ENCODE assay signal across 8 cellular contexts in genomic region chr7:158818325-158819213, GRCh38. TPM values are rescaled to one million over a fixed set of nuclear protein-coding genes. Genes with fewer than 3 reads are reported as not detected.
DNase-seq lines count a peak whose midpoint lies in the region; ATAC-seq, FAIRE-seq and TF ChIP-seq lines count a peak whose summit lies in the region.

No MANE protein-coding gene starts in this region.

- TF ChIP-seq RAD21 in A549 (conservative IDR thresholded peaks at IDR 0.05 in 1 of 2, IDR thresholded peaks at IDR 0.05 in 1 of 2): peak; percentile 40 to 55

- H3K27ac ChIP-seq in A549 (peak overlapping the region; percentile 95 to 99), esophagus muscularis mucosa (replicated peaks in 1 of 4) (peak overlapping the region; percentile 91 to 100 (median 94))

- peak overlapping the region; percentile 79 to 93 (median 88) for H3K4me3 Mint-ChIP-seq in naive thymus-derived CD8-positive, alpha-beta T cell
- peak overlapping the region; percentile 82 for H3K4me3 Mint-ChIP-seq in stimulated activated naive CD8-positive, alpha-beta T cell treated with anti-CD3 and anti-CD28 coated beads, Interleukin-15, Interleukin-2, amounts not matched to agents 100 ng/mL and 50 ng/mL, for 24 hours

- H3K36me3 ChIP-seq in NT2/D1 (ENCODE audit: insufficient read depth, insufficient read length, low read length) (no peaks in the 10 kb centered on the region), esophagus muscularis mucosa (no peaks in the 10 kb centered on the region)

- no peaks in the 10 kb centered on the region for H3K9me3 ChIP-seq in A549
- H3K9me3 ChIP-seq in NT2/D1 (ENCODE audit: insufficient read depth, low read length): no peaks in the 10 kb centered on the region
- H3K9me3 ChIP-seq in esophagus muscularis mucosa: no peaks in the 10 kb centered on the region

- H3K4me1 ChIP-seq in A549: peaks cover 68% of the 10 kb centered on the region
- peaks cover 9% of the 10 kb centered on the region for H3K4me1 ChIP-seq in NT2/D1 (ENCODE audit: insufficient read depth, insufficient read length)
- H3K4me1 ChIP-seq in esophagus muscularis mucosa: peaks cover 71 to 99% (median 93%) of the 10 kb centered on the region in 4 donors

- peaks cover 46 to 94% (median 88%) of the 10 kb centered on the region in 4 donors for H3K4me1 Mint-ChIP-seq in naive thymus-derived CD8-positive, alpha-beta T cell
- H3K4me1 Mint-ChIP-seq in stimulated activated naive CD8-positive, alpha-beta T cell treated with anti-CD3 and anti-CD28 coated beads, Interleukin-15, Interleukin-2, amounts not matched to agents 100 ng/mL and 50 ng/mL, for 24 hours (ENCODE audit: low read depth): peaks cover 95% of the 10 kb centered on the region

- H3K27me3 ChIP-seq in NT2/D1 (ENCODE audit: insufficient read depth, insufficient read length): no peaks in the 10 kb centered on the region
- no peaks in the 10 kb centered on the region for H3K27me3 ChIP-seq in esophagus muscularis mucosa

- H3K4me2 ChIP-seq in A549: peak overlapping the region; percentile 99

- POLR2A ChIA-PET in A549 (lab: Yijun Ruan, JAX): interaction anchor here (1.0 to 2.4 kb wide), 3 partner anchors 11 to 95 kb away, joined by 3 to 22 read pairs (median 3); partner anchors contain the start of gene ESYT2
- POLR2A ChIA-PET in naive thymus-derived CD8-positive, alpha-beta T cell (lab: Charles Lee): interaction anchor here (6.7 kb wide), 1 partner anchor 10 kb away, joined by 97 read pairs; the partner anchor contains the start of gene ESYT2

- no peaks in the 10 kb centered on the region for H3K9me3 Mint-ChIP-seq in naive thymus-derived CD8-positive, alpha-beta T cell
- H3K9me3 Mint-ChIP-seq in stimulated activated naive CD8-positive, alpha-beta T cell treated with anti-CD3 and anti-CD28 coated beads, Interleukin-15, Interleukin-2, amounts not matched to agents 100 ng/mL and 50 ng/mL, for 24 hours: no peaks in the 10 kb centered on the region

- TF ChIP-seq EP300 in A549 (IDR thresholded peaks at IDR 0.05) (peak in 1 of 2 experiments; percentile 26; a peak in 2 of 5 replicates), esophagus muscularis mucosa (IDR thresholded peaks at IDR 0.05) (no peak)

- DNase-seq in A549 (ENCODE audit: low read depth in 1 of 2, low spot score in 1 of 2): peak; percentile 89 to 98
- DNase-seq in NT2/D1 (ENCODE audit: low read depth, low spot score): peak; percentile 30
- peak; percentile 81 for DNase-seq in activated T-cell treated with anti-CD3 and anti-CD28 coated beads, Interleukin-2, amount 50 U/mL, for 1 hour
- DNase-seq in esophagus muscularis mucosa (ENCODE audit: extremely low spot score): peak; percentile 95
- peak; percentile 54 to 88 (median 80) for DNase-seq in naive thymus-derived CD8-positive, alpha-beta T cell

- ATAC-seq in A549: peak; percentile 90 to 92
- peak; percentile 78 for ATAC-seq in GM18517 (IDR thresholded peaks at IDR 0.05; ENCODE audit: unreplicated experiment)
- peak; percentile 81 for ATAC-seq in HG02981 (IDR thresholded peaks at IDR 0.05; ENCODE audit: unreplicated experiment)
- ATAC-seq in naive thymus-derived CD8-positive, alpha-beta T cell: peak; percentile 65 to 66

- H3K27ac Mint-ChIP-seq in naive thymus-derived CD8-positive, alpha-beta T cell: peak overlapping the region; percentile 94 to 100 (median 98)
- H3K27ac Mint-ChIP-seq in stimulated activated naive CD8-positive, alpha-beta T cell treated with anti-CD3 and anti-CD28 coated beads, Interleukin-15, Interleukin-2, amounts not matched to agents 100 ng/mL and 50 ng/mL, for 24 hours: peak overlapping the region; percentile 99

- intact Hi-C loops in esophagus muscularis mucosa (cut with DNase I): no loop called here

- WGBS in A549 (ENCODE audit: missing lambda C conversion rate): under 1% methylated on average over 12 of the region's 15 CpGs
- under 1% methylated on average over 15 of the region's 15 CpGs for WGBS in esophagus muscularis mucosa

- H3K4me3 ChIP-seq in A549 (peak overlapping the region; percentile 40), NT2/D1 (ENCODE audit: insufficient read length, low read depth) (no peak overlapping the region), esophagus muscularis mucosa (peak overlapping the region; percentile 17 to 46 (median 38))

- no peak overlapping the region for H3K9ac ChIP-seq in NT2/D1 (ENCODE audit: insufficient read length, low read depth)

- FAIRE-seq in A549 (lab: Jason Lieb, UNC): peak; percentile 28

- H3K36me3 Mint-ChIP-seq in naive thymus-derived CD8-positive, alpha-beta T cell: peaks cover 0 to 8% (median 0%) of the 10 kb centered on the region in 3 donors
- H3K36me3 Mint-ChIP-seq in stimulated activated naive CD8-positive, alpha-beta T cell treated with anti-CD3 and anti-CD28 coated beads, Interleukin-15, Interleukin-2, amounts not matched to agents 100 ng/mL and 50 ng/mL, for 24 hours (ENCODE audit: low read depth): peaks cover 8% of the 10 kb centered on the region

- no peak for TF ChIP-seq CTCF in A549 (IDR thresholded peaks at IDR 0.05)
- TF ChIP-seq CTCF in esophagus muscularis mucosa (IDR thresholded peaks at IDR 0.05): no peak

- CTCF ChIA-PET in A549 (lab: Yijun Ruan, JAX): interaction anchor here (1.0 to 1.6 kb wide), 5 partner anchors 11 to 158 kb away, joined by 3 to 8 read pairs (median 4); partner anchors contain the start of gene ESYT2

- H3K27me3 Mint-ChIP-seq in naive thymus-derived CD8-positive, alpha-beta T cell: no peaks in the 10 kb centered on the region
- H3K27me3 Mint-ChIP-seq in stimulated activated naive CD8-positive, alpha-beta T cell treated with anti-CD3 and anti-CD28 coated beads, Interleukin-15, Interleukin-2, amounts not matched to agents 100 ng/mL and 50 ng/mL, for 24 hours: no peaks in the 10 kb centered on the region

- TF ChIP-seq POLR2A in A549 (IDR thresholded peaks at IDR 0.05; ENCODE audit: low read length) (peak; percentile 26; the same call in 1 of the 2 replicates), esophagus muscularis mucosa (IDR thresholded peaks at IDR 0.05; ENCODE audit: low read depth) (peak; percentile 12)

TF ChIP-seq in A549, 52 proteins besides CTCF, POLR2A, EP300 and RAD21 (continues in another document):
- TF ChIP-seq HES2 (IDR thresholded peaks at IDR 0.05): no peak
- TF ChIP-seq NPAS2 (CRISPR knock-in tag; IDR thresholded peaks at IDR 0.05; ENCODE audit: borderline replicate concordance): peak; percentile 23; the same call in 1 of the 2 replicates
- TF ChIP-seq FOXS1 (CRISPR knock-in tag; IDR thresholded peaks at IDR 0.05): peak; percentile 4; the same call in 1 of the 2 replicates
- TF ChIP-seq KDM5A (IDR thresholded peaks at IDR 0.05): no peak
- no peak for TF ChIP-seq POLR2AphosphoS2 (conservative IDR thresholded peaks at IDR 0.05; ENCODE audit: low read length)
- TF ChIP-seq JUN (IDR thresholded peaks at IDR 0.05): peak; percentile 60 to 91; a peak in 4 of 5 replicates
- TF ChIP-seq HEYL (CRISPR knock-in tag; IDR thresholded peaks at IDR 0.05): no peak
- peak; percentile 16 for TF ChIP-seq CHD2 (IDR thresholded peaks at IDR 0.05; ENCODE audit: low read length, partially characterized antibody)
- no peak for TF ChIP-seq RFX5 (IDR thresholded peaks at IDR 0.05)
- peak; percentile 37; the same call in 1 of the 3 replicates for TF ChIP-seq SMC3 (IDR thresholded peaks at IDR 0.05)
- no peak for TF ChIP-seq NFE2L2 (conservative IDR thresholded peaks at IDR 0.05; ENCODE audit: low read length)
- no peak for TF ChIP-seq HMGXB4 (CRISPR knock-in tag; IDR thresholded peaks at IDR 0.05; ENCODE audit: borderline replicate concordance)
- TF ChIP-seq CEBPB (IDR thresholded peaks at IDR 0.05): peak; percentile 45 to 76; a peak in 3 of 4 replicates
- TF ChIP-seq HOXB5 (CRISPR knock-in tag; IDR thresholded peaks at IDR 0.05): peak; percentile 76; the same call in 1 of the 2 replicates

RNA-seq across cellular contexts. Expression of gene ESYT2, which starts 10.7 kb away (rescaled TPM):
- 73.2 and 77.0 TPM in 2 replicates for polyA plus RNA-seq in A549 (2011; rRNA removed)
- polyA plus RNA-seq in A549 (2012; cell fraction: cytosol; rRNA removed): 22.5 and 29.6 TPM in 2 replicates
- polyA plus RNA-seq in A549 (2012; cell fraction: nucleus; rRNA removed): 30.1 and 31.2 TPM in 2 replicates
- polyA plus RNA-seq in A549 (2017; fragmentation: RNase III; extraction: RNeasy Plus Mini Kit Qiagen cat#74134 plus additional on column Dnase treatment): 41.8 to 48.3 TPM (median 45.8 TPM) in 3 replicates
- polyA minus RNA-seq in A549 (2011; rRNA and poly(A)+ RNA removed): 54.6 and 62.5 TPM in 2 replicates
- 100 to 1,000 TPM; 166 to 235 (median 202) TPM for total RNA-seq in esophagus muscularis mucosa
- total RNA-seq in naive thymus-derived CD8-positive, alpha-beta T cell: 100 to 1,000 TPM; 101 to 105 TPM
- polyA plus RNA-seq in naive thymus-derived CD8-positive, alpha-beta T cell: 10 to 100 TPM; 58.6 to 93.3 (median 79.8) TPM

RNA-seq across cellular contexts. Expression of gene DYNC2I1, which starts 37.8 kb away (rescaled TPM):
- polyA plus RNA-seq in A549 (2011; rRNA removed): 10.6 and 17.4 TPM in 2 replicates
- 11.0 and 11.8 TPM in 2 replicates for polyA plus RNA-seq in A549 (2012; cell fraction: cytosol; rRNA removed)
- polyA plus RNA-seq in A549 (2012; cell fraction: nucleus; rRNA removed): 41.8 and 42.7 TPM in 2 replicates
- 8.7 to 10.0 TPM (median 9.1 TPM) in 3 replicates for polyA plus RNA-seq in A549 (2017; fragmentation: RNase III; extraction: RNeasy Plus Mini Kit Qiagen cat#74134 plus additional on column Dnase treatment)
- 5.8 and 7.5 TPM in 2 replicates for polyA minus RNA-seq in A549 (2011; rRNA and poly(A)+ RNA removed)
- 10 to 100 TPM; 18.3 to 32.0 (median 24.9) TPM for total RNA-seq in esophagus muscularis mucosa
- 10 to 100 TPM; 16.3 to 19.0 TPM for total RNA-seq in naive thymus-derived CD8-positive, alpha-beta T cell
- polyA plus RNA-seq in naive thymus-derived CD8-positive, alpha-beta T cell: 10 to 100 TPM; 14.1 to 22.1 (median 19.8) TPM

Comparison
In these comparisons a context has a peak if more than half of its experiments do, and no peak if none do; other contexts are left out.
1. DNase-seq: peak in every context shown above with its lines; median percentile 95 in esophagus muscularis mucosa; 94 in A549; 81 in activated T-cell treated with anti-CD3 and anti-CD28 coated beads, Interleukin-2, amount 50 U/mL, for 1 hour; 80 in naive thymus-derived CD8-positive, alpha-beta T cell; 30 in NT2/D1.